In the genomic region with DNA sequence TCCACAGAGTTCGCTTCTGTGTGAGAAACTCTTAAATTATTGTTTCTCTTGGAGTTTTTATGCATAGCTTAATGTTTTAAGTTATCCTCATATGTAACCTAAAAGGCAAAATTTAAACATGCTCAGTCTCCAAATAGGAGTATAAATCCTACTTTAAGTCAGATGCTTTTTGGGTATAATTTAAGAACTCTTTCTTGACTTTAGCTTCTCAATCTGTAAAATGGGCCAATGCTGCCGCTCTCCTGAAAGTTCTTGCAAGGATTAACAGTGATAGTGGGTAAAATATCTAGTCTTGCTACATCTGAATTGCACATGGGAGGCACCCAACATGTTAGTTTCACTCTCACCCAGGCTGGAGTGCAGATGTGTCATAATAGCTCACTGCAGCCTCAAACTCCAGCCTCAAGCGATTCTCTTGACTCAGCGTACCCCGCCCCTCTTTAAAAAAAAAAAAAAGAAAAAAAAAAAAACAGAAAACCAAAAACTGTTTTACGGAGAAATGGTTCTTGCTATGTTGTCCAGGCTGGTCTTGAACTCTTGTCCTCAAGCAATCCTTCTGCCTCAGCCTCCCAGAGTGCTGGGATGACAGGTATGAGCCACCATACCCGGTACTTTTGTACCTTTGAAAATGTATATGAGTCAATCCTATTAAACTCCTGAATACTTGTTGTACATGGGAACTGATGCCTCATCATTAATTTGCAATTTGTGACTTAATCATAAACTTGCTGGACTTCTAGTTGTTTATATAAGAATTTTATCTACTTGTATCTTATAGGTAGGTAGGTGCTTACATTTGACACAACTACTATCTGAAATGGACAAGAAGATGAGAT, we compare ENCODE assay signal across 1 cellular context.
TF ChIP-seq lines count a peak whose summit lies in the region.

No MANE protein-coding gene starts in this region.

TF ChIP-seq in GM23338, 12 proteins besides CTCF, POLR2A, EP300 and RAD21:
- TF ChIP-seq, protein P1, sequence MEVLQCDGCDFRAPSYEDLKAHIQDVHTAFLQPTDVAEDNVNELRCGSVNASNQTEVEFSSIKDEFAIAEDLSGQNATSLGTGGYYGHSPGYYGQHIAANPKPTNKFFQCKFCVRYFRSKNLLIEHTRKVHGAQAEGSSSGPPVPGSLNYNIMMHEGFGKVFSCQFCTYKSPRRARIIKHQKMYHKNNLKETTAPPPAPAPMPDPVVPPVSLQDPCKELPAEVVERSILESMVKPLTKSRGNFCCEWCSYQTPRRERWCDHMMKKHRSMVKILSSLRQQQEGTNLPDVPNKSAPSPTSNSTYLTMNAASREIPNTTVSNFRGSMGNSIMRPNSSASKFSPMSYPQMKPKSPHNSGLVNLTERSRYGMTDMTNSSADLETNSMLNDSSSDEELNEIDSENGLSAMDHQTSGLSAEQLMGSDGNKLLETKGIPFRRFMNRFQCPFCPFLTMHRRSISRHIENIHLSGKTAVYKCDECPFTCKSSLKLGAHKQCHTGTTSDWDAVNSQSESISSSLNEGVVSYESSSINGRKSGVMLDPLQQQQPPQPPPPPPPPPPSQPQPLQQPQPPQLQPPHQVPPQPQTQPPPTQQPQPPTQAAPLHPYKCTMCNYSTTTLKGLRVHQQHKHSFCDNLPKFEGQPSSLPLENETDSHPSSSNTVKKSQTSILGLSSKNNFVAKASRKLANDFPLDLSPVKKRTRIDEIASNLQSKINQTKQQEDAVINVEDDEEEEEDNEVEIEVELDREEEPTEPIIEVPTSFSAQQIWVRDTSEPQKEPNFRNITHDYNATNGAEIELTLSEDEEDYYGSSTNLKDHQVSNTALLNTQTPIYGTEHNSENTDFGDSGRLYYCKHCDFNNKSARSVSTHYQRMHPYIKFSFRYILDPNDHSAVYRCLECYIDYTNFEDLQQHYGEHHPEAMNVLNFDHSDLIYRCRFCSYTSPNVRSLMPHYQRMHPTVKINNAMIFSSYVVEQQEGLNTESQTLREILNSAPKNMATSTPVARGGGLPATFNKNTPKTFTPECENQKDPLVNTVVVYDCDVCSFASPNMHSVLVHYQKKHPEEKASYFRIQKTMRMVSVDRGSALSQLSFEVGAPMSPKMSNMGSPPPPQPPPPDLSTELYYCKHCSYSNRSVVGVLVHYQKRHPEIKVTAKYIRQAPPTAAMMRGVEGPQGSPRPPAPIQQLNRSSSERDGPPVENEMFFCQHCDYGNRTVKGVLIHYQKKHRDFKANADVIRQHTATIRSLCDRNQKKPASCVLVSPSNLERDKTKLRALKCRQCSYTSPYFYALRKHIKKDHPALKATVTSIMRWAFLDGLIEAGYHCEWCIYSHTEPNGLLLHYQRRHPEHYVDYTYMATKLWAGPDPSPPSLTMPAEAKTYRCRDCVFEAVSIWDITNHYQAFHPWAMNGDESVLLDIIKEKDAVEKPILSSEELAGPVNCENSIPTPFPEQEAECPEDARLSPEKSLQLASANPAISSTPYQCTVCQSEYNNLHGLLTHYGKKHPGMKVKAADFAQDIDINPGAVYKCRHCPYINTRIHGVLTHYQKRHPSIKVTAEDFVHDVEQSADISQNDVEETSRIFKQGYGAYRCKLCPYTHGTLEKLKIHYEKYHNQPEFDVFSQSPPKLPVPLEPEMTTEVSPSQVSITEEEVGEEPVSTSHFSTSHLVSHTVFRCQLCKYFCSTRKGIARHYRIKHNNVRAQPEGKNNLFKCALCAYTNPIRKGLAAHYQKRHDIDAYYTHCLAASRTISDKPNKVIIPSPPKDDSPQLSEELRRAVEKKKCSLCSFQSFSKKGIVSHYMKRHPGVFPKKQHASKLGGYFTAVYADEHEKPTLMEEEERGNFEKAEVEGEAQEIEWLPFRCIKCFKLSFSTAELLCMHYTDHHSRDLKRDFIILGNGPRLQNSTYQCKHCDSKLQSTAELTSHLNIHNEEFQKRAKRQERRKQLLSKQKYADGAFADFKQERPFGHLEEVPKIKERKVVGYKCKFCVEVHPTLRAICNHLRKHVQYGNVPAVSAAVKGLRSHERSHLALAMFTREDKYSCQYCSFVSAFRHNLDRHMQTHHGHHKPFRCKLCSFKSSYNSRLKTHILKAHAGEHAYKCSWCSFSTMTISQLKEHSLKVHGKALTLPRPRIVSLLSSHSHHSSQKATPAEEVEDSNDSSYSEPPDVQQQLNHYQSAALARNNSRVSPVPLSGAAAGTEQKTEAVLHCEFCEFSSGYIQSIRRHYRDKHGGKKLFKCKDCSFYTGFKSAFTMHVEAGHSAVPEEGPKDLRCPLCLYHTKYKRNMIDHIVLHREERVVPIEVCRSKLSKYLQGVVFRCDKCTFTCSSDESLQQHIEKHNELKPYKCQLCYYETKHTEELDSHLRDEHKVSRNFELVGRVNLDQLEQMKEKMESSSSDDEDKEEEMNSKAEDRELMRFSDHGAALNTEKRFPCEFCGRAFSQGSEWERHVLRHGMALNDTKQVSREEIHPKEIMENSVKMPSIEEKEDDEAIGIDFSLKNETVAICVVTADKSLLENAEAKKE (CRISPR knock-in tag; IDR thresholded peaks at IDR 0.05), result no peak
- TF ChIP-seq JUNB (IDR thresholded peaks at IDR 0.05; ENCODE audit: unreplicated experiment), result no peak
- TF ChIP-seq STAT1 (IDR thresholded peaks at IDR 0.05; ENCODE audit: unreplicated experiment), result no peak
- TF ChIP-seq ZNF114 (CRISPR knock-in tag; IDR thresholded peaks at IDR 0.05), result no peak
